Comparison of ENCODE assay signal across 10 cellular contexts in the genomic region with DNA sequence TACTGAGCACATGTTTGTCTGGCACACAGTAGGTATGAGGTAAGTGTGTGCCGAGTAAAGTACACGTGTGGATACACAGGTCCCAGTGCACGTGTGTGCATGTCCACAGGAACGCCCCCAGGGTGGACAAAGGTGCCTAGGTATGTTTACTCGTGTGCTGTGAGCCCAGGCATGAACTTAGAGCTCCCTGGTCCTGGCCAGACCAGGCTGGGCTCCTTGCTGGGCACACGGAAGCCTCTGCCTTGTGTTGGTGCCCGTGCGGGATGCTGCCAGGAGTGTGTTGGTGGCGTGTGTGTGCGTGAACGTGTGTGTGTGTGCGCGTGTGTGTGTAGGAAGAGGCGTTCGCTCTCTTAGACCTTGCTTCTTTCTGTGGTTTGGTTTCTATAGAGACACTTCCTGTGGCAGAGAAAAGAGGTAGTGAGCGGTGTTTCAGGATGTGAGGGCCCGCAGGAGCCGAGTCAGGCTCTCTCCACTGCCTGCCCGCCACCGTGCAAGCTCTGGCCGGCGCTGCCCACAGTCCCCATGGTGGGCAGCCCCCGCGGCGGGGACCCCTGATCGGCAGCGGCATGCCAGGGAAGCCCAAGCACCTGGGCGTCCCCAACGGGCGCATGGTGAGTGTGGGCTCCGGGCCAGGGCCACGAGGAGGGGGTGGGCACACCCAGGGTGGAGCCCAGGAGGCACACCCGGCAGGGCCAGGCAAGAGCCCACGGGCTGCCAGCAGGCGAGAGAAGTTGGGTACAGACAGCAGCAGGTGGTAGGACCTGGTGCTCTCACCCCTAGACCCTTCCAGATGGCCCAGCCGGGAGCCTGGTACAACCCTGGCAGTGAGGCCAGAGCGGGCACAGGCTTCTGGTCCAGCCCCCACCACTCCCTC. TPM values are rescaled to one million over a fixed set of nuclear protein-coding genes. Genes with fewer than 3 reads are reported as not detected.
DNase-seq lines count a peak whose midpoint lies in the region; ATAC-seq, FAIRE-seq and TF ChIP-seq lines count a peak whose summit lies in the region.
"Had no signal": no experiment of that assay in that cellular context is flagged by ENCODE, and none has a peak within 500 bp of the region (broad histone marks: within the 10 kb centered on the region; RNA-seq: fewer than 3 reads in every experiment).

A gene with protein sequence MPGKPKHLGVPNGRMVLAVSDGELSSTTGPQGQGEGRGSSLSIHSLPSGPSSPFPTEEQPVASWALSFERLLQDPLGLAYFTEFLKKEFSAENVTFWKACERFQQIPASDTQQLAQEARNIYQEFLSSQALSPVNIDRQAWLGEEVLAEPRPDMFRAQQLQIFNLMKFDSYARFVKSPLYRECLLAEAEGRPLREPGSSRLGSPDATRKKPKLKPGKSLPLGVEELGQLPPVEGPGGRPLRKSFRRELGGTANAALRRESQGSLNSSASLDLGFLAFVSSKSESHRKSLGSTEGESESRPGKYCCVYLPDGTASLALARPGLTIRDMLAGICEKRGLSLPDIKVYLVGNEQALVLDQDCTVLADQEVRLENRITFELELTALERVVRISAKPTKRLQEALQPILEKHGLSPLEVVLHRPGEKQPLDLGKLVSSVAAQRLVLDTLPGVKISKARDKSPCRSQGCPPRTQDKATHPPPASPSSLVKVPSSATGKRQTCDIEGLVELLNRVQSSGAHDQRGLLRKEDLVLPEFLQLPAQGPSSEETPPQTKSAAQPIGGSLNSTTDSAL (plus strand): TSS at position 466 of the 874 bp plus-strand sequence. CDS start 101 bp downstream, at position 567.

- no peak within 1 kb of the TSS for H4K91ac ChIP-seq in H1 (replicated peaks; ENCODE audit: insufficient read length, low read length)

- H3K23me2 ChIP-seq in H1 (ENCODE audit: low read depth, low read length), result no peaks in the 10 kb centered on the region; the same call in 1 of the 2 replicates

- TF ChIP-seq RAD21 in H1 (IDR thresholded peaks at IDR 0.05 in 1 of 2, conservative IDR thresholded peaks at IDR 0.05 in 1 of 2; ENCODE audit: low read depth in 2 of 2, low read length in 2 of 2), result no peak

- H3K9ac ChIP-seq in H1 (replicated peaks in 1 of 4; ENCODE audit: extremely low read depth in 1 of 4, low read depth in 3 of 4, low read length in 3 of 4), result no peak within 1 kb of the TSS; a peak in 1 of 7 replicates

- peak within 1 kb of the TSS; percentile 85 for H3K4ac ChIP-seq in H1 (replicated peaks; ENCODE audit: insufficient read length, low read depth, low read length)

- H2BK15ac ChIP-seq in H1 (ENCODE audit: low read length), result no peak within 1 kb of the TSS

- no peak within 1 kb of the TSS for H3K27ac ChIP-seq in H1 (ENCODE audit: low read depth, low read length)
- H3K27ac ChIP-seq in urinary bladder (ENCODE audit: low read depth), result no peak within 1 kb of the TSS

- H3K27ac Mint-ChIP-seq in activated CD4-positive, alpha-beta memory T cell treated with anti-CD3 and anti-CD28 coated beads for 36 hours, result peak within 1 kb of the TSS; percentile 80
- H3K27ac Mint-ChIP-seq in neural crest cell (ENCODE audit: unreplicated experiment), result no peak within 1 kb of the TSS

- DNase-seq in NCI-H1092 treated with DMSO at 0.1 percent for 48 hours (lab: John Stamatoyannopoulos, UW) (peak; percentile 24), NCI-H1092 (lab: John Stamatoyannopoulos, UW) (no peak), NCI-H510A treated with DMSO at 0.1 percent for 48 hours (lab: John Stamatoyannopoulos, UW) (peak; percentile 40), H1 (ENCODE audit: low read depth in 1 of 2, low spot score in 2 of 2) (no peak), neural crest cell (ENCODE audit: low read depth, low spot score) (no peak)
- peak; percentile 77 for DNase-seq in activated CD4-positive, alpha-beta memory T cell treated with anti-CD3 and anti-CD28 coated beads for 36 hours

- peak within 1 kb of the TSS; percentile 48; the same call in 1 of the 2 replicates for H2BK20ac ChIP-seq in H1 (ENCODE audit: low read length)

- peaks cover 9% of the 10 kb centered on the region for H3K9me3 Mint-ChIP-seq in activated CD4-positive, alpha-beta memory T cell treated with anti-CD3 and anti-CD28 coated beads for 36 hours
- H3K9me3 Mint-ChIP-seq in neural crest cell, result no peaks in the 10 kb centered on the region

- H4K5ac ChIP-seq in H1 (ENCODE audit: insufficient read length, low read depth, low read length), result no peak within 1 kb of the TSS

- TF ChIP-seq CTCF in H1 (IDR thresholded peaks at IDR 0.05; ENCODE audit: control extremely low read depth in 1 of 3, insufficient read depth in 1 of 3, low read depth in 1 of 3, low read length in 3 of 3) (no peak), neural crest cell (conservative IDR thresholded peaks at IDR 0.05) (no peak)

- H3K79me1 ChIP-seq in H1 (ENCODE audit: low read depth, low read length), result no peaks in the 10 kb centered on the region

- no peak for TF ChIP-seq POLR2A in H1 (IDR thresholded peaks at IDR 0.05; ENCODE audit: control extremely low read depth in 1 of 2, low read depth in 2 of 2, low read length in 2 of 2)

- TF ChIP-seq EP300 in H1 (IDR thresholded peaks at IDR 0.05; ENCODE audit: borderline replicate concordance in 1 of 2, low read depth in 2 of 2, low read length in 2 of 2), result no peak

- H3K79me2 ChIP-seq in H1 (ENCODE audit: control insufficient read depth in 1 of 2, insufficient read depth in 2 of 2, low read length in 2 of 2), result no peaks in the 10 kb centered on the region

- CTCF ChIA-PET in activated CD4-positive, alpha-beta memory T cell treated with anti-CD3 and anti-CD28 coated beads for 36 hours (lab: Charles Lee), result interaction anchor here (1.1 to 8.7 kb wide), 5 partner anchors 14 to 98 kb away, joined by 3 to 66 read pairs (median 9); no protein-coding TSS in a partner anchor
- CTCF ChIA-PET in H1 (lab: Charles Lee; ENCODE audit: partially characterized antibody), result interaction anchor here (1.1 to 11.2 kb wide), 5 partner anchors 11 to 46 kb away, joined by 3 to 142 read pairs (median 5); no protein-coding TSS in a partner anchor

- peak within 1 kb of the TSS; percentile 75; the same call in 1 of the 2 replicates for H2BK12ac ChIP-seq in H1 (ENCODE audit: low read depth, low read length)

- intact Hi-C loops in activated CD4-positive, alpha-beta memory T cell treated with anti-CD3 and anti-CD28 coated beads for 36 hours (cut with micrococcal nuclease), result loop anchor here (2.0 kb wide), 1 partner anchor 71 kb away; no protein-coding TSS in a partner anchor

- H4K20me1 ChIP-seq in H1 (replicated peaks in 1 of 2; ENCODE audit: control insufficient read depth in 1 of 2, insufficient read depth in 2 of 2, low read length in 2 of 2), result no peaks in the 10 kb centered on the region

- H3K27me3 ChIP-seq in H1 (replicated peaks in 1 of 4; ENCODE audit: control insufficient read depth in 3 of 4, extremely low read depth in 1 of 4, insufficient read depth in 3 of 4, low read length in 3 of 4), result peaks cover 0 to 8% (median 1%) of the 10 kb centered on the region in 4 experiments; a peak in 3 of 7 replicates

- H3K18ac ChIP-seq in H1 (ENCODE audit: extremely low read depth, low read length), result no peak within 1 kb of the TSS

- H2AFZ ChIP-seq in H1 (ENCODE audit: low read length), result no peak within 1 kb of the TSS

- no peak within 1 kb of the TSS for H3K23ac ChIP-seq in H1 (ENCODE audit: insufficient read length)

- peak within 1 kb of the TSS; percentile 81 for H3K4me3 Mint-ChIP-seq in activated CD4-positive, alpha-beta memory T cell treated with anti-CD3 and anti-CD28 coated beads for 36 hours
- no peak within 1 kb of the TSS for H3K4me3 Mint-ChIP-seq in neural crest cell

- H2BK5ac ChIP-seq in H1 (ENCODE audit: low read depth, low read length), result no peak within 1 kb of the TSS

- no peaks in the 10 kb centered on the region for H3K27me3 Mint-ChIP-seq in activated CD4-positive, alpha-beta memory T cell treated with anti-CD3 and anti-CD28 coated beads for 36 hours
- H3K27me3 Mint-ChIP-seq in neural crest cell (ENCODE audit: low read depth), result peaks cover 40% of the 10 kb centered on the region

- no peaks in the 10 kb centered on the region for H3K36me3 ChIP-seq in H1 (ENCODE audit: control insufficient read depth in 2 of 4, insufficient read depth in 4 of 4, low read length in 3 of 4)
- no peaks in the 10 kb centered on the region for H3K36me3 ChIP-seq in urinary bladder (ENCODE audit: insufficient read depth)

- no peak within 1 kb of the TSS for H2BK120ac ChIP-seq in H1 (replicated peaks; ENCODE audit: low read depth, low read length)

- FAIRE-seq in H1 (lab: Jason Lieb, UNC), result no peak
- FAIRE-seq: A204.1, islet of Langerhans had no signal

- POLR2A ChIA-PET in activated CD4-positive, alpha-beta memory T cell treated with anti-CD3 and anti-CD28 coated beads for 36 hours (lab: Charles Lee), result interaction anchor here (0.8 to 1.4 kb wide), 6 partner anchors 15 to 98 kb away, joined by 3 to 4 read pairs (median 3); no protein-coding TSS in a partner anchor
- POLR2A ChIA-PET in H1 (lab: Charles Lee; ENCODE audit: partially characterized antibody), result interaction anchor here (0.8 to 1.7 kb wide), 3 partner anchors 41 to 97 kb away, joined by 3 to 4 read pairs (median 3); no protein-coding TSS in a partner anchor

- H3K4me1 ChIP-seq in H1 (replicated peaks in 1 of 4; ENCODE audit: control insufficient read depth in 3 of 4, insufficient read depth in 4 of 4, low read length in 3 of 4) (peaks cover 0 to 10% (median 6%) of the 10 kb centered on the region in 4 experiments; a peak in 6 of 7 replicates), urinary bladder (ENCODE audit: insufficient read depth) (no peaks in the 10 kb centered on the region)

- peaks cover 3% of the 10 kb centered on the region for H3K36me3 Mint-ChIP-seq in activated CD4-positive, alpha-beta memory T cell treated with anti-CD3 and anti-CD28 coated beads for 36 hours
- no peaks in the 10 kb centered on the region for H3K36me3 Mint-ChIP-seq in neural crest cell (ENCODE audit: low read depth)

- no peak within 1 kb of the TSS for H3K56ac ChIP-seq in H1 (replicated peaks; ENCODE audit: insufficient read length, low read depth, low read length)

- ATAC-seq in HG02970 (IDR thresholded peaks at IDR 0.05; ENCODE audit: low FRiP score, unreplicated experiment), result peak; percentile 61

- H3K9me3 ChIP-seq in H1 (ENCODE audit: insufficient read depth in 2 of 2, low read depth in 1 of 2, low read length in 1 of 2), result no peaks in the 10 kb centered on the region

- 81% methylated on average over 33 of the region's 37 CpGs; no CpG with 5 or more reads in 1 of the 2 experiments for WGBS in H1 (ENCODE audit: extremely low coverage in 1 of 2, insufficient coverage in 1 of 2, insufficient read length in 1 of 2, insufficient replicate concordance in 2 of 2, low coverage in 1 of 2, low lambda C conversion rate in 2 of 2, missing lambda C conversion rate in 1 of 2), 2 experiments
- 46% methylated on average over 37 of the region's 37 CpGs for WGBS in urinary bladder

- H3K4me1 Mint-ChIP-seq in activated CD4-positive, alpha-beta memory T cell treated with anti-CD3 and anti-CD28 coated beads for 36 hours (ENCODE audit: low read depth), result peaks cover 75% of the 10 kb centered on the region
- H3K4me1 Mint-ChIP-seq in neural crest cell, result peaks cover 5% of the 10 kb centered on the region

- no peak within 1 kb of the TSS for H3K14ac ChIP-seq in H1 (ENCODE audit: insufficient read length)

- H4K8ac ChIP-seq in H1 (ENCODE audit: extremely low read depth, insufficient read depth, low read length), result peak within 1 kb of the TSS; percentile 63; the same call in 1 of the 2 replicates

- no peak within 1 kb of the TSS for H3K4me2 ChIP-seq in H1 (ENCODE audit: insufficient read depth in 1 of 2, low read depth in 2 of 2, low read length in 2 of 2)

- peak within 1 kb of the TSS; percentile 56; the same call in 1 of the 2 replicates for H2AK5ac ChIP-seq in H1 (ENCODE audit: low read depth, low read length)

- H3K4me3 ChIP-seq in H1 (ENCODE audit: extremely low read depth in 1 of 4, insufficient read depth in 2 of 4, low read depth in 3 of 4, low read length in 4 of 4), result no peak within 1 kb of the TSS
- H3K4me3 ChIP-seq in urinary bladder (ENCODE audit: low read depth, low read length), result peak within 1 kb of the TSS; percentile 29

RNA-seq across cellular contexts. Expression of the gene that starts here (rescaled TPM):
- 10 to 100 TPM; 43.9 to 47.2 TPM for total RNA-seq in activated CD4-positive, alpha-beta memory T cell treated with anti-CD3 and anti-CD28 coated beads for 36 hours
- 20.6 and 24.4 TPM in 2 replicates for total RNA-seq in H1 (2021; fragmentation: NEBNext Ultra II Directional; extraction: Animal tissue kit (Norgen Biotek cat#: 25700))
- polyA plus RNA-seq in H1 (2011; rRNA removed), result 46.1 and 66.5 TPM in 2 replicates
- 51.6 TPM for polyA plus RNA-seq in H1 (2011; cell fraction: cytosol; rRNA removed)
- 82.0 TPM for polyA plus RNA-seq in H1 (2011; cell fraction: nucleus; rRNA removed)
- polyA plus RNA-seq in H1 (2012, experiment 1 of 2), result 20.9 to 27.7 TPM (median 23.7 TPM) in 4 replicates
- polyA plus RNA-seq in H1 (2012, experiment 2 of 2), result 29.1 TPM
- polyA plus RNA-seq in H1 (2013, experiment 1 of 2), result 36.7 TPM
- polyA plus RNA-seq in H1 (2013, experiment 2 of 2), result 35.2 TPM
- 11.1 and 11.2 TPM in 2 replicates for polyA minus RNA-seq in H1 (2011; rRNA and poly(A)+ RNA removed)
- polyA minus RNA-seq in H1 (2011; cell fraction: cytosol; rRNA and poly(A)+ RNA removed), result 12.8 TPM
- polyA minus RNA-seq in H1 (2011; cell fraction: nucleus; rRNA and poly(A)+ RNA removed), result 22.4 TPM
- 12.3 and 15.7 TPM in 2 replicates for total RNA-seq in neural crest cell
- total RNA-seq in urinary bladder, result 4.7 TPM
- polyA plus RNA-seq in urinary bladder, result 16.4 TPM

Comparison
In these comparisons a context has a peak if more than half of its experiments do, and no peak if none do; other contexts are left out.
1. DNase-seq: peak in NCI-H1092 treated with DMSO at 0.1 percent for 48 hours (single experiment), NCI-H510A treated with DMSO at 0.1 percent for 48 hours (single experiment) and activated CD4-positive, alpha-beta memory T cell treated with anti-CD3 and anti-CD28 coated beads for 36 hours (single experiment); none in NCI-H1092 (single experiment), H1 (0 of 2) and neural crest cell (single experiment).